ENCODE assay signal across 21 cellular contexts in genomic region chr10:132027423-132027983, GRCh38. TPM values are rescaled to one million over a fixed set of nuclear protein-coding genes. Genes with fewer than 3 reads are reported as not detected.
A peak's percentile ranks its signal among the peaks of the same experiment; 100 is the strongest.
DNase-seq lines count a peak whose midpoint lies in the region; ATAC-seq, FAIRE-seq and TF ChIP-seq lines count a peak whose summit lies in the region.
"Had no signal": no experiment of that assay in that cellular context is flagged by ENCODE, and none has a peak within 500 bp of the region (broad histone marks: within the 10 kb centered on the region; RNA-seq: fewer than 3 reads in every experiment).

No MANE protein-coding gene starts in this region.

- H3K4me1 ChIP-seq in K562 (replicated peaks in 1 of 2; ENCODE audit: control insufficient read depth in 2 of 2, insufficient read depth in 2 of 2, low read length in 2 of 2), result peaks cover 0 to 7% of the 10 kb centered on the region in 2 experiments; a peak in 3 of 5 replicates
- no peaks in the 10 kb centered on the region for H3K4me1 ChIP-seq in kidney (ENCODE audit: control insufficient read depth in 1 of 2, insufficient read depth in 1 of 2, low read depth in 1 of 2, low read length in 2 of 2)
- H3K4me1 ChIP-seq in prostate gland (replicated peaks), result no peaks in the 10 kb centered on the region

- H3K79me2 ChIP-seq in K562 (ENCODE audit: control insufficient read depth, insufficient read depth, low read length), result no peaks in the 10 kb centered on the region

- in situ Hi-C loops in K562 (cut with MboI), result no loop called here

- intact Hi-C loops in K562 (cut with micrococcal nuclease), result no loop called here
- intact Hi-C loops in kidney (cut with DNase I), result no loop called here
- intact Hi-C loops in Calu3 (cut with micrococcal nuclease; ENCODE audit: unreplicated experiment), result no loop called here
- intact Hi-C loops in prostate gland (cut with DNase I), result no loop called here

- H3K4me2 ChIP-seq in K562 (ENCODE audit: insufficient read depth, low read length), result no peak overlapping the region

- BruUV-seq in K562 (replicated peaks; lab: Mats Ljungman, UMichigan) (no TSS peak), Calu3 (replicated peaks; lab: Mats Ljungman, UMichigan) (no TSS peak)

- no peaks in the 10 kb centered on the region for H3K9me1 ChIP-seq in K562 (ENCODE audit: control insufficient read depth, insufficient read depth, low read length)

- H3K27ac Mint-ChIP-seq in Calu3 (ENCODE audit: unreplicated experiment), result no peak overlapping the region
- H3K27ac Mint-ChIP-seq: activated CD4-positive, alpha-beta memory T cell treated with anti-CD3 and anti-CD28 coated beads for 36 hours; activated naive CD8-positive, alpha-beta T cell treated with anti-CD3 and anti-CD28 coated beads for 36 hours; activated T-cell treated with anti-CD3 and anti-CD28 coated beads, Interleukin-2, amount 50 U/mL, for 24 hours had no signal

- H3K9me3 ChIP-seq in K562 (replicated peaks; ENCODE audit: control insufficient read depth, insufficient read depth, low read depth, low read length) (no peaks in the 10 kb centered on the region), kidney (ENCODE audit: control insufficient read depth in 1 of 2, low read length in 2 of 2) (no peaks in the 10 kb centered on the region), prostate gland (no peaks in the 10 kb centered on the region)
- H3K9me3 ChIP-seq: lower lobe of right lung, stomach, upper lobe of left lung had no signal

- FAIRE-seq in K562 (lab: Jason Lieb, UNC), result no peak
- FAIRE-seq in kidney (lab: Jason Lieb, UNC), result no peak
- FAIRE-seq: GM12891 had no signal

- ATAC-seq in K562, result no peak
- no peak for ATAC-seq in HG03469 (IDR thresholded peaks at IDR 0.05; ENCODE audit: unreplicated experiment)
- ATAC-seq: lower lobe of right lung had no signal

- WGBS in K562 (ENCODE audit: insufficient coverage, low coverage, missing lambda C conversion rate), result 3% methylated on average over 3 of the region's 3 CpGs
- WGBS in prostate gland, result 74% methylated on average over 3 of the region's 3 CpGs

- H3K4me1 Mint-ChIP-seq in Calu3 (ENCODE audit: low read depth, unreplicated experiment), result peaks cover 7% of the 10 kb centered on the region

- H3K36me3 Mint-ChIP-seq in Calu3 (ENCODE audit: insufficient read depth, unreplicated experiment), result no peaks in the 10 kb centered on the region
- H3K36me3 Mint-ChIP-seq: activated CD4-positive, alpha-beta memory T cell treated with anti-CD3 and anti-CD28 coated beads for 36 hours; activated naive CD8-positive, alpha-beta T cell treated with anti-CD3 and anti-CD28 coated beads for 36 hours had no signal

- POLR2A ChIA-PET in K562 (lab: Yijun Ruan, JAX), result no interaction called here

- H3K4me3 ChIP-seq in AG10803 (ENCODE audit: low read length) (no peak overlapping the region), K562 (no peak overlapping the region), kidney (ENCODE audit: low read length in 2 of 2) (no peak overlapping the region), prostate gland (no peak overlapping the region)
- H3K4me3 ChIP-seq: lower lobe of right lung, stomach, upper lobe of left lung had no signal

- H3K27ac ChIP-seq in K562 (ENCODE audit: extremely low read depth, low read depth, low read length) (no peak overlapping the region), kidney (ENCODE audit: low read depth in 2 of 2, low read length in 2 of 2) (no peak overlapping the region), prostate gland (no peak overlapping the region)
- H3K27ac ChIP-seq: lower lobe of right lung, stomach, upper lobe of left lung, WERI-Rb-1 had no signal

- TF ChIP-seq POLR2A in K562 (conservative IDR thresholded peaks at IDR 0.05), result no peak
- TF ChIP-seq POLR2A in prostate gland (IDR thresholded peaks at IDR 0.05), result no peak

- peaks cover 88% of the 10 kb centered on the region for H3K27me3 Mint-ChIP-seq in Calu3 (ENCODE audit: unreplicated experiment)

- CTCF ChIA-PET in K562 (lab: Yijun Ruan, JAX; ENCODE audit: low intra/inter-chr PET ratio) (no interaction called here), Calu3 (lab: Charles Lee) (no interaction called here)

- H3K9me3 Mint-ChIP-seq in Calu3 (ENCODE audit: low read depth, unreplicated experiment), result peaks cover 3% of the 10 kb centered on the region
- H3K9me3 Mint-ChIP-seq: activated CD4-positive, alpha-beta memory T cell treated with anti-CD3 and anti-CD28 coated beads for 36 hours; activated naive CD8-positive, alpha-beta T cell treated with anti-CD3 and anti-CD28 coated beads for 36 hours; activated T-cell treated with anti-CD3 and anti-CD28 coated beads, Interleukin-2, amount 50 U/mL, for 24 hours had no signal

- H3K27me3 ChIP-seq in K562 (ENCODE audit: control insufficient read depth in 2 of 2, insufficient read depth in 2 of 2, low read length in 2 of 2) (peaks cover 25 to 64% of the 10 kb centered on the region in 2 experiments; a peak in 4 of 5 replicates), prostate gland (replicated peaks; ENCODE audit: insufficient read depth) (no peaks in the 10 kb centered on the region)

- H3K9ac ChIP-seq in K562 (ENCODE audit: insufficient read depth in 1 of 2, low read depth in 2 of 2, low read length in 2 of 2), result no peak overlapping the region
- H3K9ac ChIP-seq in kidney (ENCODE audit: low read length in 2 of 2), result no peak overlapping the region

- no peak overlapping the region for H3K4me3 Mint-ChIP-seq in Calu3 (ENCODE audit: low read depth, unreplicated experiment)
- H3K4me3 Mint-ChIP-seq: activated CD4-positive, alpha-beta memory T cell treated with anti-CD3 and anti-CD28 coated beads for 36 hours; activated naive CD8-positive, alpha-beta T cell treated with anti-CD3 and anti-CD28 coated beads for 36 hours; activated T-cell treated with anti-CD3 and anti-CD28 coated beads, Interleukin-2, amount 50 U/mL, for 24 hours had no signal

- H3K36me3 ChIP-seq in K562 (ENCODE audit: control insufficient read depth, insufficient read depth, low read length), result no peaks in the 10 kb centered on the region
- H3K36me3 ChIP-seq in kidney (ENCODE audit: control insufficient read depth in 1 of 2, insufficient read depth in 2 of 2, low read length in 2 of 2), result no peaks in the 10 kb centered on the region
- no peaks in the 10 kb centered on the region for H3K36me3 ChIP-seq in prostate gland
- H3K36me3 ChIP-seq: lower lobe of right lung, stomach, upper lobe of left lung, WERI-Rb-1 had no signal

- TF ChIP-seq CTCF in AG10803 (conservative IDR thresholded peaks at IDR 0.05; ENCODE audit: low read length) (no peak), K562 (IDR thresholded peaks at IDR 0.05 in 2 of 3, conservative IDR thresholded peaks at IDR 0.05 in 1 of 3; ENCODE audit: insufficient read depth in 2 of 3, low read depth in 1 of 3, low read length in 3 of 3) (no peak), kidney (IDR thresholded peaks at IDR 0.05; ENCODE audit: borderline replicate concordance, extremely low read depth, insufficient read depth) (no peak), Calu3 (IDR thresholded peaks at IDR 0.05; ENCODE audit: unreplicated experiment) (no peak), prostate gland (IDR thresholded peaks at IDR 0.05) (no peak)

- H2AFZ ChIP-seq in K562 (ENCODE audit: low read depth, low read length), result no peak overlapping the region

- TF ChIP-seq EP300 in K562 (IDR thresholded peaks at IDR 0.05; ENCODE audit: low read length), result no peak

- H4K20me1 ChIP-seq in K562 (replicated peaks; ENCODE audit: control insufficient read depth, insufficient read depth, low read length), result no peaks in the 10 kb centered on the region

- DNase-seq in AG10803 (ENCODE audit: low read depth) (peak; percentile 14), HT1080 (ENCODE audit: low read depth) (peak; percentile 68), K562 (ENCODE audit: extremely low read depth in 1 of 4, low spot score in 3 of 4) (no peak), kidney (peak; percentile 1), NCI-H1694 treated with DMSO at 0.1 percent for 48 hours (lab: John Stamatoyannopoulos, UW) (no peak), Calu3 (no peak), prostate gland (ENCODE audit: low spot score) (no peak)
- DNase-seq: activated CD4-positive, alpha-beta memory T cell treated with anti-CD3 and anti-CD28 coated beads for 36 hours; activated naive CD8-positive, alpha-beta T cell treated with anti-CD3 and anti-CD28 coated beads for 36 hours; activated T-cell treated with anti-CD3 and anti-CD28 coated beads, Interleukin-2, amount 50 U/mL, for 24 hours; COR-L47; dermis blood vessel endothelial cell; GF-D8; lower lobe of right lung; NCI-H187 treated with DMSO at 0.1 percent for 48 hours; SHP77 treated with DMSO at 0.1 percent for 48 hours; stomach; upper lobe of left lung; WERI-Rb-1 had no signal

- TF ChIP-seq RAD21 in K562 (CRISPR knock-in tag; conservative IDR thresholded peaks at IDR 0.05 in 1 of 2, IDR thresholded peaks at IDR 0.05 in 1 of 2), result no peak

RNA-seq across cellular contexts. Expression of gene JAKMIP3, which starts 38.2 kb away (rescaled TPM):
- 0.03 TPM in 2 replicates for total RNA-seq in HT1080 (2014; rRNA removed; shearing (Covaris generic))
- polyA plus RNA-seq in HT1080 (2015; cell fraction: cytosol; rRNA removed), result not detected in 2 replicates
- 0.04 TPM in 1 of 2 replicates, not detected in the other for polyA plus RNA-seq in HT1080 (2015; cell fraction: nucleus; rRNA removed)
- 0.12 TPM in 1 of 2 replicates, not detected in the other for total RNA-seq in K562 (2011; cell fraction: chromatin; rRNA removed; ENCODE audit: low replicate concordance)
- under 0.01 TPM in 1 of 2 replicates, not detected in the other for total RNA-seq in K562 (2011; cell fraction: nucleolus; rRNA removed)
- 0.15 TPM in 1 of 2 replicates, not detected in the other for total RNA-seq in K562 (2011; cell fraction: nucleoplasm; rRNA removed)
- total RNA-seq in K562 (2014; rRNA removed) (not detected in 2 replicates), K562 (2014; rRNA removed; fragmentation: Illumina TruSeq; extraction: Trizol) (not detected in 2 replicates), K562 (2015; rRNA removed; fragmentation: Illumina TruSeq; extraction: Trizol) (0.04 TPM in 1 of 2 replicates, not detected in the other), K562 (2021) (not detected in 2 replicates), kidney (0.16 TPM), Calu3 (2022) (0.05 TPM in 2 replicates), prostate gland (1 to 10 TPM; 2.6 to 3.4 TPM)
- polyA plus RNA-seq in K562 (2011; rRNA removed) (0.01 TPM in 1 of 2 replicates, not detected in the other), K562 (2014; fragmentation: Illumina TruSeq; extraction: Trizol) (not detected in 2 replicates), K562 (2014; fragmentation: Nextera tagmentation; extraction: Ambion mirVana) (not detected), K562 (2014; rRNA removed) (0.01 TPM in 1 of 2 replicates, not detected in the other), kidney (ENCODE audit: insufficient read depth, low read depth, low replicate concordance) (0.13 TPM)
- polyA plus RNA-seq in K562 (2011; cell fraction: cytosol; rRNA removed), result not detected in 2 replicates
- 0.03 TPM in 1 of 2 replicates, not detected in the other for polyA plus RNA-seq in K562 (2011; cell fraction: nucleus; rRNA removed)
- polyA plus RNA-seq in K562 (2012), result 0.04 and 1.4 TPM in 2 replicates
- not detected in 2 replicates for polyA minus RNA-seq in K562 (2011; rRNA and poly(A)+ RNA removed)
- polyA minus RNA-seq in K562 (2011; cell fraction: cytosol; rRNA and poly(A)+ RNA removed), result not detected in 2 replicates
- under 0.01 TPM in 1 of 2 replicates, not detected in the other for polyA minus RNA-seq in K562 (2011; cell fraction: nucleus; rRNA and poly(A)+ RNA removed)
- total RNA-seq: dermis blood vessel endothelial cell had no signal

RNA-seq across cellular contexts. Expression of gene BNIP3, which starts 45.8 kb away (rescaled TPM):
- 94.8 and 105 TPM in 2 replicates for total RNA-seq in HT1080 (2014; rRNA removed; shearing (Covaris generic))
- polyA plus RNA-seq in HT1080 (2015; cell fraction: cytosol; rRNA removed), result 253 and 325 TPM in 2 replicates
- 128 and 143 TPM in 2 replicates for polyA plus RNA-seq in HT1080 (2015; cell fraction: nucleus; rRNA removed)
- total RNA-seq in K562 (2011; cell fraction: chromatin; rRNA removed; ENCODE audit: low replicate concordance), result 61.4 and 70.7 TPM in 2 replicates
- 53.2 and 63.7 TPM in 2 replicates for total RNA-seq in K562 (2011; cell fraction: nucleolus; rRNA removed)
- 62.1 and 64.4 TPM in 2 replicates for total RNA-seq in K562 (2011; cell fraction: nucleoplasm; rRNA removed)
- total RNA-seq in K562 (2014; rRNA removed) (76.1 and 83.0 TPM in 2 replicates), K562 (2014; rRNA removed; fragmentation: Illumina TruSeq; extraction: Trizol) (39.7 and 40.7 TPM in 2 replicates), K562 (2015; rRNA removed; fragmentation: Illumina TruSeq; extraction: Trizol) (25.0 and 25.9 TPM in 2 replicates), K562 (2021) (41.7 and 42.2 TPM in 2 replicates), kidney (49.6 TPM), Calu3 (2022) (7.9 and 8.7 TPM in 2 replicates), prostate gland (100 to 1,000 TPM; 148 to 325 TPM)
- polyA plus RNA-seq in K562 (2011; rRNA removed) (119 and 124 TPM in 2 replicates), K562 (2014; fragmentation: Illumina TruSeq; extraction: Trizol) (46.9 and 54.9 TPM in 2 replicates), K562 (2014; fragmentation: Nextera tagmentation; extraction: Ambion mirVana) (10 to 100 TPM in 1 of 2 experiments, 1 to 10 TPM in 1; 9.2 to 10.7 TPM), K562 (2014; rRNA removed) (68.9 and 75.9 TPM in 2 replicates), kidney (ENCODE audit: insufficient read depth, low read depth, low replicate concordance) (75.4 TPM)
- polyA plus RNA-seq in K562 (2011; cell fraction: cytosol; rRNA removed), result 114 and 117 TPM in 2 replicates
- 136 and 157 TPM in 2 replicates for polyA plus RNA-seq in K562 (2011; cell fraction: nucleus; rRNA removed)
- 28.7 and 29.5 TPM in 2 replicates for polyA plus RNA-seq in K562 (2012)
- polyA minus RNA-seq in K562 (2011; rRNA and poly(A)+ RNA removed), result 42.4 and 53.7 TPM in 2 replicates
- polyA minus RNA-seq in K562 (2011; cell fraction: cytosol; rRNA and poly(A)+ RNA removed), result 32.0 and 69.4 TPM in 2 replicates
- 33.0 and 56.2 TPM in 2 replicates for polyA minus RNA-seq in K562 (2011; cell fraction: nucleus; rRNA and poly(A)+ RNA removed)

Comparison
In these comparisons a context has a peak if more than half of its experiments do, and no peak if none do; other contexts are left out.
1. DNase-seq: peak in AG10803 (single experiment), HT1080 (single experiment) and kidney (single experiment); none in K562 (0 of 4), NCI-H1694 treated with DMSO at 0.1 percent for 48 hours (single experiment), Calu3 (single experiment) and prostate gland (single experiment).